27 cellular contexts compared by ENCODE assay signal in genomic region chr1:30764396-30764795, GRCh38. TPM values are rescaled to one million over a fixed set of nuclear protein-coding genes. Genes with fewer than 3 reads are reported as not detected.
DNase-seq lines count a peak whose midpoint lies in the region; ATAC-seq, FAIRE-seq and TF ChIP-seq lines count a peak whose summit lies in the region.
"Had no signal": no experiment of that assay in that cellular context is flagged by ENCODE, and none has a peak within 500 bp of the region (broad histone marks: within the 10 kb centered on the region; RNA-seq: fewer than 3 reads in every experiment).

No MANE protein-coding gene starts in this region.

- peaks cover 32% of the 10 kb centered on the region for H3K4me1 ChIP-seq in mesodermal cell (ENCODE audit: control insufficient read depth, insufficient read depth, low read length, poor library complexity, severe bottlenecking)
- no peaks in the 10 kb centered on the region for H3K4me1 ChIP-seq in foreskin keratinocyte

- FAIRE-seq in GM12892 (lab: Jason Lieb, UNC), result peak; percentile 56
- FAIRE-seq: islet of Langerhans had no signal

- no peaks in the 10 kb centered on the region for H3K36me3 ChIP-seq in mesodermal cell (ENCODE audit: control insufficient read depth, insufficient read depth, low read length)
- H3K36me3 ChIP-seq: Peyer's patch, tibial nerve had no signal

- H3K4me1 Mint-ChIP-seq in activated T-helper 2 cell treated with anti-CD3 and anti-CD28 coated beads, Interferon-gamma antibody, Interleukin-2, Interleukin-4, amounts not matched to agents 10 μg/mL and 5 μg/mL and 100 μg/mL, durations not matched to agents 14 hours and 24 hours and 36 hours (ENCODE audit: low read depth), result peaks cover 64% of the 10 kb centered on the region

- H3K4me3 ChIP-seq in mesodermal cell (ENCODE audit: extremely low read depth, insufficient read depth, low read length, poor library complexity, severe bottlenecking), result no peak overlapping the region
- H3K4me3 ChIP-seq: lung, Peyer's patch, SK-N-MC, tibial nerve had no signal

- H3K4me3 Mint-ChIP-seq in activated T-helper 2 cell treated with anti-CD3 and anti-CD28 coated beads, Interferon-gamma antibody, Interleukin-2, Interleukin-4, amounts not matched to agents 10 μg/mL and 5 μg/mL and 100 μg/mL, durations not matched to agents 14 hours and 24 hours and 36 hours (ENCODE audit: low read depth), result no peak overlapping the region

- no peak for TF ChIP-seq POLR2A in GM12892 (IDR thresholded peaks at IDR 0.05; ENCODE audit: low read depth, low read length)

- no peaks in the 10 kb centered on the region for H3K9me3 ChIP-seq in mesodermal cell (ENCODE audit: control insufficient read depth, low read length)
- H3K9me3 ChIP-seq: Peyer's patch, tibial nerve had no signal

- 78 to 100% methylated on average over 2 to 4 of the region's 5 CpGs for WGBS in mesodermal cell (ENCODE audit: insufficient coverage in 2 of 2), 2 experiments

- ATAC-seq in foreskin keratinocyte, result no peak
- no peak for ATAC-seq in HG03097 (IDR thresholded peaks at IDR 0.05; ENCODE audit: low FRiP score, unreplicated experiment)

- peaks cover 5% of the 10 kb centered on the region for H3K27me3 ChIP-seq in foreskin keratinocyte
- H3K27me3 ChIP-seq: Peyer's patch, tibial nerve had no signal

- DNase-seq in GM12892 (ENCODE audit: insufficient read length), result no peak
- no peak for DNase-seq in activated T-helper 2 cell treated with anti-CD3 and anti-CD28 coated beads, Interferon-gamma antibody, Interleukin-2, Interleukin-4, amounts not matched to agents 10 μg/mL and 5 μg/mL and 100 μg/mL, durations not matched to agents 14 hours and 24 hours and 36 hours (ENCODE audit: low spot score)
- no peak for DNase-seq in substantia nigra (lab: John Stamatoyannopoulos, UW)
- no peak for DNase-seq in SKM-1 (lab: John Stamatoyannopoulos, UW; ENCODE audit: unreplicated experiment)
- DNase-seq in foreskin keratinocyte, result no peak
- DNase-seq in amygdala (lab: John Stamatoyannopoulos, UW), result no peak
- DNase-seq: activated CD4-positive, CD25-positive, alpha-beta regulatory T cell treated with anti-CD3 and anti-CD28 coated beads, Interleukin-2, amount 50 U/mL, for 72 hours; activated effector memory CD4-positive, alpha-beta T cell treated with Interleukin-2 at 50 U/mL for 16 hours; CD8-positive, alpha-beta memory T cell; central memory CD4-positive, alpha-beta T cell; DMS79 treated with DMSO at 0.1 percent for 48 hours; erythroblast; foreskin melanocyte; Karpas-422; NCI-H1092; NCI-H2029 treated with DMSO at 0.1 percent for 48 hours; NCI-H446; NK-92 treated with Interleukin-12 subunit alpha and Interleukin-12 subunit beta, amount 100 ng/mL, for 24 hours; Peyer's patch had no signal

- H3K27me3 Mint-ChIP-seq in activated T-helper 2 cell treated with anti-CD3 and anti-CD28 coated beads, Interferon-gamma antibody, Interleukin-2, Interleukin-4, amounts not matched to agents 10 μg/mL and 5 μg/mL and 100 μg/mL, durations not matched to agents 14 hours and 24 hours and 36 hours (ENCODE audit: low read depth), result no peaks in the 10 kb centered on the region

- H3K36me3 Mint-ChIP-seq in activated T-helper 2 cell treated with anti-CD3 and anti-CD28 coated beads, Interferon-gamma antibody, Interleukin-2, Interleukin-4, amounts not matched to agents 10 μg/mL and 5 μg/mL and 100 μg/mL, durations not matched to agents 14 hours and 24 hours and 36 hours (ENCODE audit: low read depth), result no peaks in the 10 kb centered on the region

- H3K27ac Mint-ChIP-seq in activated T-helper 2 cell treated with anti-CD3 and anti-CD28 coated beads, Interferon-gamma antibody, Interleukin-2, Interleukin-4, amounts not matched to agents 10 μg/mL and 5 μg/mL and 100 μg/mL, durations not matched to agents 14 hours and 24 hours and 36 hours, result peak overlapping the region; percentile 26

- peak overlapping the region; percentile 80 for H3K27ac ChIP-seq in mesodermal cell (ENCODE audit: low read depth, low read length, severe bottlenecking)
- peak overlapping the region; percentile 92 for H3K27ac ChIP-seq in substantia nigra (ENCODE audit: low read depth, low read length, poor library complexity, severe bottlenecking)
- no peak overlapping the region for H3K27ac ChIP-seq in foreskin keratinocyte
- H3K27ac ChIP-seq: Peyer's patch, SK-N-MC had no signal

- no peaks in the 10 kb centered on the region for H3K9me3 Mint-ChIP-seq in activated T-helper 2 cell treated with anti-CD3 and anti-CD28 coated beads, Interferon-gamma antibody, Interleukin-2, Interleukin-4, amounts not matched to agents 10 μg/mL and 5 μg/mL and 100 μg/mL, durations not matched to agents 14 hours and 24 hours and 36 hours
- H3K9me3 Mint-ChIP-seq: CD8-positive, alpha-beta memory T cell had no signal

- intact Hi-C loops in activated T-helper 2 cell treated with anti-CD3 and anti-CD28 coated beads, Interferon-gamma antibody, Interleukin-2, Interleukin-4, amounts not matched to agents 10 μg/mL and 5 μg/mL and 100 μg/mL, durations not matched to agents 14 hours and 24 hours and 36 hours (cut with micrococcal nuclease), result no loop called here

- TF ChIP-seq CTCF in foreskin keratinocyte (conservative IDR thresholded peaks at IDR 0.05), result no peak

RNA-seq across cellular contexts. Expression of gene LAPTM5, which starts 6.8 kb away (rescaled TPM):
- 808 TPM for polyA plus RNA-seq in GM12892 (2012; ENCODE audit: missing spikeins)
- total RNA-seq in activated T-helper 2 cell treated with anti-CD3 and anti-CD28 coated beads, Interferon-gamma antibody, Interleukin-2, Interleukin-4, amounts not matched to agents 10 μg/mL and 5 μg/mL and 100 μg/mL, durations not matched to agents 14 hours and 24 hours and 36 hours, result 184 and 189 TPM in 2 replicates
- 36.9 TPM for polyA plus RNA-seq in mesodermal cell (2013, experiment 1 of 2)
- polyA plus RNA-seq in mesodermal cell (2013, experiment 2 of 2), result 25.0 TPM
- not detected in 2 replicates for total RNA-seq in foreskin keratinocyte
- polyA plus RNA-seq in foreskin keratinocyte, result 0.02 and 0.04 TPM in 2 replicates

RNA-seq across cellular contexts. Expression of gene MATN1, which starts 41.0 kb away (rescaled TPM):
- polyA plus RNA-seq in GM12892 (2012; ENCODE audit: missing spikeins), result 0.30 TPM
- 0.21 and 0.44 TPM in 2 replicates for total RNA-seq in activated T-helper 2 cell treated with anti-CD3 and anti-CD28 coated beads, Interferon-gamma antibody, Interleukin-2, Interleukin-4, amounts not matched to agents 10 μg/mL and 5 μg/mL and 100 μg/mL, durations not matched to agents 14 hours and 24 hours and 36 hours
- 0.77 TPM for polyA plus RNA-seq in mesodermal cell (2013, experiment 1 of 2)
- 0.35 TPM for polyA plus RNA-seq in mesodermal cell (2013, experiment 2 of 2)
- total RNA-seq in foreskin keratinocyte, result 0.07 and 0.14 TPM in 2 replicates
- 0.07 TPM in 1 of 2 replicates, not detected in the other for polyA plus RNA-seq in foreskin keratinocyte
- total RNA-seq: myocyte, Peyer's patch, right cardiac atrium, tibial nerve had no signal
- polyA plus RNA-seq: CD8-positive, alpha-beta memory T cell had no signal

Comparison
In these comparisons a context has a peak if more than half of its experiments do, and no peak if none do; other contexts are left out.
1. RNA of gene LAPTM5, which starts 6.8 kb away (total RNA-seq): 184 to 189 TPM in activated T-helper 2 cell treated with anti-CD3 and anti-CD28 coated beads, Interferon-gamma antibody, Interleukin-2, Interleukin-4, amounts not matched to agents 10 μg/mL and 5 μg/mL and 100 μg/mL, durations not matched to agents 14 hours and 24 hours and 36 hours; not detected in foreskin keratinocyte; every median in the first group is over 100 times any median in the second.